ENCODE assay signal across 8 cellular contexts in the genomic region with DNA sequence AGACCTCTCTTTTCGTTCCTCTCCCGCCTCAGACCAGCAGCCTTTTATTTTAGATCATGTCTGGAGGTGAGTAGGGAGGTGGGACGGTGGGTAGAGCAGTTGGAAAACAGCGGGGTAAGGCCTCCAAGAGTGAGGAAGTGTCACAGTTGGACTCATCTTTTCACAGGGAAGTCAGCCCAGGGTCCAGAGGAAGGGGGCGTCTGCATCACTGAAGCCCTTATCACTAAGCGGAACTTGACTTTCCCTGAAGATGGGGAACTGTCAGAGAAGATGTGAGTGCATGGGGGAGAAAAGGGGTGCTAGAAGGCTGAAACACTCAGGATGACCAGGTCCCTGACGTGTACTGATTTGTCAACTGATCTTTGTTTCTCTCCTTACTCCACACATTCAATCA. TPM values are rescaled to one million over a fixed set of nuclear protein-coding genes. Genes with fewer than 3 reads are reported as not detected.
DNase-seq lines count a peak whose midpoint lies in the region; ATAC-seq and TF ChIP-seq lines count a peak whose summit lies in the region.

No MANE protein-coding gene starts in this region.

- peaks cover 17 to 39% (median 30%) of the 10 kb centered on the region in 3 donors for H3K4me1 Mint-ChIP-seq in naive B cell

- intact Hi-C loops in dorsolateral prefrontal cortex (cut with DNase I): loop anchor here in 1 of 2 donors (10.0 kb wide), 2 partner anchors 143 to 1063 kb away; a partner anchor contains a TSS

- peak; percentile 4 to 16 for ATAC-seq in naive B cell (ENCODE audit: low read depth in 2 of 2)

- no peaks in the 10 kb centered on the region for H3K9me3 Mint-ChIP-seq in naive B cell

- H3K36me3 ChIP-seq in GM06990 (ENCODE audit: control insufficient read depth, insufficient read depth, low read length): peaks cover 7% of the 10 kb centered on the region

- no peaks in the 10 kb centered on the region for H3K27me3 Mint-ChIP-seq in naive B cell

- DNase-seq in GM06990 (ENCODE audit: extremely low read depth, insufficient read length): no peak
- peak; percentile 25 to 28 for DNase-seq in NOMO-1 (lab: John Stamatoyannopoulos, UW; ENCODE audit: unreplicated experiment in 2 of 2)
- peak in 1 of 10 donors; percentile 33 for DNase-seq in dorsolateral prefrontal cortex
- peak; percentile 8 for DNase-seq in naive B cell
- no peak for DNase-seq in SHP77 treated with DMSO at 0.1 percent for 48 hours (lab: John Stamatoyannopoulos, UW)
- no peak for DNase-seq in GM19238 (ENCODE audit: insufficient read length, low spot score)
- no peak for DNase-seq in NCI-H2029 (lab: John Stamatoyannopoulos, UW)
- DNase-seq in DMS 273 (lab: John Stamatoyannopoulos, UW; ENCODE audit: unreplicated experiment): no peak

- TF ChIP-seq CTCF in GM06990 (IDR thresholded peaks at IDR 0.05; ENCODE audit: insufficient read depth, low read length, poor library complexity, severe bottlenecking): no peak
- TF ChIP-seq CTCF in dorsolateral prefrontal cortex (IDR thresholded peaks at IDR 0.05 in 54 of 56, conservative IDR thresholded peaks at IDR 0.05 in 2 of 56; ENCODE audit: low read depth in 1 of 56, partially characterized antibody in 56 of 56): no peak

- H3K27ac Mint-ChIP-seq in naive B cell: peak overlapping the region; percentile 70 to 97 (median 94)

- H3K4me3 Mint-ChIP-seq in naive B cell: peak overlapping the region; percentile 91 to 98 (median 95)

- H3K27me3 ChIP-seq in GM06990 (replicated peaks; ENCODE audit: control insufficient read depth, insufficient read depth, low read length) (no peaks in the 10 kb centered on the region), dorsolateral prefrontal cortex (no peaks in the 10 kb centered on the region)

- H3K27ac ChIP-seq in dorsolateral prefrontal cortex: peak overlapping the region in 27 of 59 donors; percentile 1 to 90 (median 72)

- peaks cover 0 to 8% of the 10 kb centered on the region in 2 donors for H3K36me3 Mint-ChIP-seq in naive B cell

- peak overlapping the region; percentile 97 for H3K4me3 ChIP-seq in GM06990 (replicated peaks; ENCODE audit: low read depth, low read length)
- peak overlapping the region; percentile 62 to 99 (median 87) for H3K4me3 ChIP-seq in dorsolateral prefrontal cortex

RNA-seq across cellular contexts. Expression of a gene that starts 0.5 kb away (rescaled TPM):
- 1 to 10 TPM in 20 of 120 experiments, under 1 TPM in 56, not detected in 44; 0.26 to 1.8 (median 0.75) TPM for total RNA-seq in dorsolateral prefrontal cortex
- polyA plus RNA-seq in naive B cell (ENCODE audit: low read depth in 6 of 6): 1 to 10 TPM in 3 of 6 donors, under 1 TPM in 2, not detected in 1; 0.39 to 2.3 (median 1.0) TPM

RNA-seq across cellular contexts. Expression of a gene that starts 0.6 kb away (rescaled TPM):
- total RNA-seq in dorsolateral prefrontal cortex: 10 to 100 TPM; 26.3 to 47.8 (median 35.6) TPM
- 10 to 100 TPM; 33.1 to 49.0 (median 39.1) TPM for polyA plus RNA-seq in naive B cell (ENCODE audit: low read depth in 6 of 6)

RNA-seq across cellular contexts. Expression of a gene that starts 9.1 kb away (rescaled TPM):
- total RNA-seq in dorsolateral prefrontal cortex: 10 to 100 TPM; 18.1 to 42.2 (median 27.6) TPM
- 10 to 100 TPM; 20.0 to 35.5 (median 23.5) TPM for polyA plus RNA-seq in naive B cell (ENCODE audit: low read depth in 6 of 6)

RNA-seq across cellular contexts. Expression of a gene that starts 10.3 kb away (rescaled TPM):
- total RNA-seq in dorsolateral prefrontal cortex: 10 to 100 TPM; 13.8 to 44.3 (median 26.5) TPM
- 1 to 10 TPM; 1.2 to 9.2 (median 4.5) TPM for polyA plus RNA-seq in naive B cell (ENCODE audit: low read depth in 6 of 6)

RNA-seq across cellular contexts. Expression of a gene that starts 19.0 kb away (rescaled TPM):
- under 1 TPM in 85 of 120 experiments, not detected in 35; 0.10 to 0.62 (median 0.24) TPM for total RNA-seq in dorsolateral prefrontal cortex
- under 1 TPM in 1 of 6 donors, not detected in 5; 0.12 TPM for polyA plus RNA-seq in naive B cell (ENCODE audit: low read depth in 6 of 6)

Comparison
In these comparisons a context has a peak if more than half of its experiments do, and no peak if none do; other contexts are left out.
1. DNase-seq: peak in NOMO-1 (2 of 2) and naive B cell (single experiment); none in GM06990 (single experiment), SHP77 treated with DMSO at 0.1 percent for 48 hours (single experiment), GM19238 (single experiment), NCI-H2029 (single experiment) and DMS 273 (single experiment).